24 cellular contexts compared by ENCODE assay signal in genomic region chr10:117617664-117618063, GRCh38.
DNase-seq lines count a peak whose midpoint lies in the region; ATAC-seq and TF ChIP-seq lines count a peak whose summit lies in the region.
"Had no signal": no experiment of that assay in that cellular context is flagged by ENCODE, and none has a peak within 500 bp of the region (broad histone marks: within the 10 kb centered on the region; RNA-seq: fewer than 3 reads in every experiment).

No MANE protein-coding gene starts in this region.

- peaks cover 5% of the 10 kb centered on the region for H3K27me3 Mint-ChIP-seq in type B pancreatic cell

- ATAC-seq in GM18520 (IDR thresholded peaks at IDR 0.05; ENCODE audit: unreplicated experiment): peak; percentile 84
- ATAC-seq in GM19025 (IDR thresholded peaks at IDR 0.05; ENCODE audit: low read depth, unreplicated experiment): peak; percentile 40
- ATAC-seq: A549, K562, Panc1 had no signal

- no peak overlapping the region for H3K4me3 ChIP-seq in testis
- H3K4me3 ChIP-seq: A549, GM23248, K562 had no signal

- H3K36me3 ChIP-seq in testis (ENCODE audit: low read depth, missing control alignments): no peaks in the 10 kb centered on the region

- intact Hi-C loops in testis (cut with DNase I; ENCODE audit: low total_unique reads): no loop called here

- no peak overlapping the region for H3K4me3 Mint-ChIP-seq in type B pancreatic cell
- H3K4me3 Mint-ChIP-seq: CD4-positive, alpha-beta memory T cell had no signal

- H3K4me1 ChIP-seq in testis: no peaks in the 10 kb centered on the region
- H3K4me1 ChIP-seq: A549 had no signal

- no peaks in the 10 kb centered on the region for H3K9me3 Mint-ChIP-seq in type B pancreatic cell

- no peak overlapping the region for H3K27ac Mint-ChIP-seq in type B pancreatic cell
- H3K27ac Mint-ChIP-seq: CD4-positive, alpha-beta memory T cell had no signal

- no peaks in the 10 kb centered on the region for H3K36me3 Mint-ChIP-seq in type B pancreatic cell
- H3K36me3 Mint-ChIP-seq: CD4-positive, alpha-beta memory T cell had no signal

- 92 to 94% methylated on average over 5 of the region's 5 CpGs for WGBS in testis, 2 donors

- H3K4me1 Mint-ChIP-seq in type B pancreatic cell (ENCODE audit: unreplicated experiment): peaks cover 28% of the 10 kb centered on the region
- H3K4me1 Mint-ChIP-seq: CD4-positive, alpha-beta memory T cell had no signal

- H3K27me3 ChIP-seq in testis: no peaks in the 10 kb centered on the region

- TF ChIP-seq CTCF in type B pancreatic cell (conservative IDR thresholded peaks at IDR 0.05) (no peak), testis (IDR thresholded peaks at IDR 0.05) (no peak)

- DNase-seq in ecto neural progenitor cell (ENCODE audit: low spot score) (peak; percentile 20), type B pancreatic cell (ENCODE audit: extremely low spot score, unreplicated experiment) (peak; percentile 25), testis (no peak), NCI-H1417 treated with DMSO at 0.1 percent for 48 hours (lab: John Stamatoyannopoulos, UW) (no peak)
- no peak for DNase-seq in activated naive CD4-positive, alpha-beta T cell treated with Interleukin-2 at 50 U/mL for 16 hours
- DNase-seq: C1 segment of cervical spinal cord; CD4-positive, alpha-beta memory T cell; COR-L47; GM23248; H7; Kasumi-1; NCI-H1092 treated with DMSO at 0.1 percent for 48 hours; NCI-H146; NCI-H2029; NCI-H446 treated with DMSO at 0.1 percent for 48 hours; NCI-H526; NCI-H82; SHP77 had no signal

- no peak overlapping the region for H3K27ac ChIP-seq in testis
- H3K27ac ChIP-seq: A549, GM23248, RWPE1 had no signal

- TF ChIP-seq POLR2A in testis (IDR thresholded peaks at IDR 0.05): no peak

- H3K9me3 ChIP-seq in testis: no peaks in the 10 kb centered on the region
- H3K9me3 ChIP-seq: A549 had no signal

Comparison
In these comparisons a context has a peak if more than half of its experiments do, and no peak if none do; other contexts are left out.
1. DNase-seq: peak in ecto neural progenitor cell (single experiment) and type B pancreatic cell (single experiment); none in activated naive CD4-positive, alpha-beta T cell treated with Interleukin-2 at 50 U/mL for 16 hours (single experiment), testis (single experiment) and NCI-H1417 treated with DMSO at 0.1 percent for 48 hours (single experiment).